8 cellular contexts compared by ENCODE assay signal in the genomic region with DNA sequence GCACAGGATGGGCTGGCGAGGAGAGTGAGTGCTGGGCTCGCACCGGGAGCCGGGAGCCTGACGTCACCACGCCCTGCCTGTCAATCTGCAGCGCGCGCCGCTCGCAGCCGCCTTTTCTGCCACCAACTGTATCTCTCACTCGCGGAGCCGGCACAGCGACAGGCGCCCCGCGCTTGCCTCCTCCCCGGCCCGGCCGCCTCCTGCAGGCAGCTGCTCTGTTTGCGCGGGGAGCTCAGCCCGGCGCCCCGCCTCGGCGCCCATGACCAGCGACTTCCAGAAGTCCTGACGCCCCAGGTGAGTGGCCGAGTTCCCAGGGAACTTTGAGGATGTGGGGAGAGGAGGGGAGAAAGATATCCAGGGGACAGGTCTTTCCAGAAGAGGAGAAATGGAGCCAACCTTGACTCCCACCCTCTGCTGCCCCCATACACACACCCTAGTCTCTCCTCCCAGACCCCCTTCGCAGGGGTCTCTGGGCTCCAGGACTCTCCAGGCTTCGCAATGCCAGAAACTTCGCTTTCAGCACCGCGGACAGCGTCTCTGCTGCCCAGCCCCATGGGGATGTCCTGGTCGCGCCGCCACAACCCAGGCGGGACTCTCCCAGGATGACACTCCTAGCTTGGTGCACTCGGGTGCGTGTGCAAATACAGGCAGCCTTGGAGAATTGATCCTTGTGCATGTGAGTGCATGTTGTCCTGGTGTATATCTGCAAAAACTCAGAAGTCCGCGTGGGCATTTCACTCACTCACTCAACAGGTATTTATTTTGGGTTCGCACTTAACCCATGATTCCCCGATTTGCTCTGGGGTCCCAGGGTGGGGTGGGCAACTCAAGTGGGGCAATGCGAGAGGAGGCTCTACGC. TPM values are rescaled to one million over a fixed set of nuclear protein-coding genes. Genes with fewer than 3 reads are reported as not detected.
DNase-seq lines count a peak whose midpoint lies in the region; ATAC-seq and TF ChIP-seq lines count a peak whose summit lies in the region.
"Had no signal": no experiment of that assay in that cellular context is flagged by ENCODE, and none has a peak within 500 bp of the region (broad histone marks: within the 10 kb centered on the region; RNA-seq: fewer than 3 reads in every experiment).

A gene with protein sequence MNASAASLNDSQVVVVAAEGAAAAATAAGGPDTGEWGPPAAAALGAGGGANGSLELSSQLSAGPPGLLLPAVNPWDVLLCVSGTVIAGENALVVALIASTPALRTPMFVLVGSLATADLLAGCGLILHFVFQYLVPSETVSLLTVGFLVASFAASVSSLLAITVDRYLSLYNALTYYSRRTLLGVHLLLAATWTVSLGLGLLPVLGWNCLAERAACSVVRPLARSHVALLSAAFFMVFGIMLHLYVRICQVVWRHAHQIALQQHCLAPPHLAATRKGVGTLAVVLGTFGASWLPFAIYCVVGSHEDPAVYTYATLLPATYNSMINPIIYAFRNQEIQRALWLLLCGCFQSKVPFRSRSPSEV (plus strand): TSS at position 138 of the 859 bp plus-strand sequence. CDS start 802 bp downstream, outside the sequence.

- peaks cover 37% of the 10 kb centered on the region for H3K27me3 ChIP-seq in GM23338 (ENCODE audit: insufficient read depth)
- peaks cover 0 to 25% (median 15%) of the 10 kb centered on the region in 4 donors for H3K27me3 ChIP-seq in upper lobe of left lung
- H3K27me3 ChIP-seq in vagina = peaks cover 5% of the 10 kb centered on the region

- H3K4me1 ChIP-seq in GM23338 (ENCODE audit: insufficient read depth) (peaks cover 10% of the 10 kb centered on the region; the same call in 1 of the 2 replicates), upper lobe of left lung (no peaks in the 10 kb centered on the region), vagina (peaks cover 5% of the 10 kb centered on the region)

- TF ChIP-seq POLR2A in upper lobe of left lung (IDR thresholded peaks at IDR 0.05) (no peak), vagina (IDR thresholded peaks at IDR 0.05) (no peak)

- H3K4me3 ChIP-seq in GM23338 = peak within 1 kb of the TSS; percentile 76
- no peak within 1 kb of the TSS for H3K4me3 ChIP-seq in upper lobe of left lung
- H3K4me3 ChIP-seq in vagina = no peak within 1 kb of the TSS
- H3K4me3 ChIP-seq: SK-N-MC had no signal

- H3K9me2 ChIP-seq in GM23338 (ENCODE audit: insufficient read depth) = no peaks in the 10 kb centered on the region

- H3K4me2 ChIP-seq in GM23338 = peak within 1 kb of the TSS; percentile 96

- H3K9me3 ChIP-seq in upper lobe of left lung (no peaks in the 10 kb centered on the region), vagina (no peaks in the 10 kb centered on the region)

- H3K79me2 ChIP-seq in GM23338 (replicated peaks; ENCODE audit: insufficient read depth) = no peaks in the 10 kb centered on the region

- TF ChIP-seq CTCF in GM23338 (conservative IDR thresholded peaks at IDR 0.05; ENCODE audit: low read depth in 2 of 2) = no peak
- TF ChIP-seq CTCF in upper lobe of left lung (IDR thresholded peaks at IDR 0.05) = no peak
- TF ChIP-seq CTCF in vagina (IDR thresholded peaks at IDR 0.05) = no peak

- peaks cover 32% of the 10 kb centered on the region for H3K27me3 Mint-ChIP-seq in GM23338 (ENCODE audit: insufficient read depth, low read depth, poor library complexity)

- no peaks in the 10 kb centered on the region for H3K9me3 Mint-ChIP-seq in GM23338

- H3K27ac Mint-ChIP-seq in GM23338 = no peak within 1 kb of the TSS

- 5 to 6% methylated on average over 8 to 40 of the region's 50 CpGs for WGBS in upper lobe of left lung, 2 donors

- peak; percentile 96 for DNase-seq in GM23338 (ENCODE audit: low spot score)
- DNase-seq in NCI-H2081 (lab: John Stamatoyannopoulos, UW) = peak; percentile 47 to 74
- DNase-seq in activated CD4-positive, alpha-beta T cell treated with anti-CD3 and anti-CD28 coated beads, Interleukin-2, amount 50 U/mL, for 4 hours = peak; percentile 1 to 7
- DNase-seq in epithelial cell of prostate (ENCODE audit: low read depth, low spot score) = peak; percentile 5
- DNase-seq in mucosa of gallbladder (ENCODE audit: low spot score) = peak; percentile 61
- DNase-seq in upper lobe of left lung = peak; percentile 39 to 80
- DNase-seq in vagina (ENCODE audit: extremely low spot score in 2 of 2) = no peak

- H4K20me1 ChIP-seq in GM23338 (replicated peaks; ENCODE audit: insufficient read depth) = no peaks in the 10 kb centered on the region

- no peak for TF ChIP-seq EP300 in upper lobe of left lung (IDR thresholded peaks at IDR 0.05)

- peaks cover 14% of the 10 kb centered on the region for H3K4me1 Mint-ChIP-seq in GM23338

- H3K36me3 ChIP-seq in GM23338 (ENCODE audit: insufficient read depth) = no peaks in the 10 kb centered on the region
- no peaks in the 10 kb centered on the region for H3K36me3 ChIP-seq in upper lobe of left lung
- H3K36me3 ChIP-seq in vagina = no peaks in the 10 kb centered on the region

- intact Hi-C loops in vagina (cut with DNase I) = no loop called here

- H3K36me3 Mint-ChIP-seq in GM23338 (ENCODE audit: low read depth) = no peaks in the 10 kb centered on the region

- peak; percentile 93 for ATAC-seq in GM23338
- ATAC-seq in upper lobe of left lung (ENCODE audit: low FRiP score in 2 of 2) = peak; percentile 66 to 68

- H3K27ac ChIP-seq in GM23338 (ENCODE audit: low read depth) (no peak within 1 kb of the TSS), epithelial cell of prostate (no peak within 1 kb of the TSS), upper lobe of left lung (no peak within 1 kb of the TSS), vagina (no peak within 1 kb of the TSS)
- H3K27ac ChIP-seq: SK-N-MC had no signal

- H3F3A ChIP-seq in GM23338 (replicated peaks; ENCODE audit: low read depth) = no peaks in the 10 kb centered on the region

- peak within 1 kb of the TSS; percentile 90 for H3K4me3 Mint-ChIP-seq in GM23338

- peak within 1 kb of the TSS; percentile 99 for H2AFZ ChIP-seq in GM23338

TF ChIP-seq in GM23338, 12 proteins besides CTCF, POLR2A, EP300 and RAD21:
- TF ChIP-seq CREB1 (CRISPR knock-in tag; IDR thresholded peaks at IDR 0.05; ENCODE audit: low read depth) (peak; percentile 76), EZH2 (IDR thresholded peaks at IDR 0.05; ENCODE audit: low read depth, unreplicated experiment) (no peak)
- TF ChIP-seq, protein P1, sequence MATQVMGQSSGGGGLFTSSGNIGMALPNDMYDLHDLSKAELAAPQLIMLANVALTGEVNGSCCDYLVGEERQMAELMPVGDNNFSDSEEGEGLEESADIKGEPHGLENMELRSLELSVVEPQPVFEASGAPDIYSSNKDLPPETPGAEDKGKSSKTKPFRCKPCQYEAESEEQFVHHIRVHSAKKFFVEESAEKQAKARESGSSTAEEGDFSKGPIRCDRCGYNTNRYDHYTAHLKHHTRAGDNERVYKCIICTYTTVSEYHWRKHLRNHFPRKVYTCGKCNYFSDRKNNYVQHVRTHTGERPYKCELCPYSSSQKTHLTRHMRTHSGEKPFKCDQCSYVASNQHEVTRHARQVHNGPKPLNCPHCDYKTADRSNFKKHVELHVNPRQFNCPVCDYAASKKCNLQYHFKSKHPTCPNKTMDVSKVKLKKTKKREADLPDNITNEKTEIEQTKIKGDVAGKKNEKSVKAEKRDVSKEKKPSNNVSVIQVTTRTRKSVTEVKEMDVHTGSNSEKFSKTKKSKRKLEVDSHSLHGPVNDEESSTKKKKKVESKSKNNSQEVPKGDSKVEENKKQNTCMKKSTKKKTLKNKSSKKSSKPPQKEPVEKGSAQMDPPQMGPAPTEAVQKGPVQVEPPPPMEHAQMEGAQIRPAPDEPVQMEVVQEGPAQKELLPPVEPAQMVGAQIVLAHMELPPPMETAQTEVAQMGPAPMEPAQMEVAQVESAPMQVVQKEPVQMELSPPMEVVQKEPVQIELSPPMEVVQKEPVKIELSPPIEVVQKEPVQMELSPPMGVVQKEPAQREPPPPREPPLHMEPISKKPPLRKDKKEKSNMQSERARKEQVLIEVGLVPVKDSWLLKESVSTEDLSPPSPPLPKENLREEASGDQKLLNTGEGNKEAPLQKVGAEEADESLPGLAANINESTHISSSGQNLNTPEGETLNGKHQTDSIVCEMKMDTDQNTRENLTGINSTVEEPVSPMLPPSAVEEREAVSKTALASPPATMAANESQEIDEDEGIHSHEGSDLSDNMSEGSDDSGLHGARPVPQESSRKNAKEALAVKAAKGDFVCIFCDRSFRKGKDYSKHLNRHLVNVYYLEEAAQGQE (IDR thresholded peaks at IDR 0.05; ENCODE audit: unreplicated experiment) = peak; percentile 94

RNA-seq across cellular contexts. Expression of the gene that starts here (rescaled TPM):
- total RNA-seq in GM23338 (2014; rRNA removed; shearing (Covaris generic)) = 0.49 TPM in 1 of 2 replicates, not detected in the other
- polyA plus RNA-seq in GM23338 (2016; fragmentation: Nextera tagmentation; extraction: Ambion mirVana) = not detected in 2 replicates
- not detected for total RNA-seq in mucosa of gallbladder
- total RNA-seq in upper lobe of left lung = not detected
- not detected for total RNA-seq in vagina

Comparison
In these comparisons a context has a peak if more than half of its experiments do, and no peak if none do; other contexts are left out.
1. Peak in DNase-seq, ATAC-seq, H3K4me3 ChIP-seq and H3K4me2 ChIP-seq in GM23338; RNA of the gene not detected or under 1 TPM.
2. Peak in DNase-seq in mucosa of gallbladder; RNA of the gene not detected or under 1 TPM.
3. Peak in DNase-seq and ATAC-seq in upper lobe of left lung; RNA of the gene not detected or under 1 TPM.
4. DNase-seq: peak in NCI-H2081 (2 of 2), activated CD4-positive, alpha-beta T cell treated with anti-CD3 and anti-CD28 coated beads, Interleukin-2, amount 50 U/mL, for 4 hours (2 of 2) and epithelial cell of prostate (single experiment); none in vagina (0 of 2).